ENCODE assay signal across 2 cellular contexts in the genomic region with DNA sequence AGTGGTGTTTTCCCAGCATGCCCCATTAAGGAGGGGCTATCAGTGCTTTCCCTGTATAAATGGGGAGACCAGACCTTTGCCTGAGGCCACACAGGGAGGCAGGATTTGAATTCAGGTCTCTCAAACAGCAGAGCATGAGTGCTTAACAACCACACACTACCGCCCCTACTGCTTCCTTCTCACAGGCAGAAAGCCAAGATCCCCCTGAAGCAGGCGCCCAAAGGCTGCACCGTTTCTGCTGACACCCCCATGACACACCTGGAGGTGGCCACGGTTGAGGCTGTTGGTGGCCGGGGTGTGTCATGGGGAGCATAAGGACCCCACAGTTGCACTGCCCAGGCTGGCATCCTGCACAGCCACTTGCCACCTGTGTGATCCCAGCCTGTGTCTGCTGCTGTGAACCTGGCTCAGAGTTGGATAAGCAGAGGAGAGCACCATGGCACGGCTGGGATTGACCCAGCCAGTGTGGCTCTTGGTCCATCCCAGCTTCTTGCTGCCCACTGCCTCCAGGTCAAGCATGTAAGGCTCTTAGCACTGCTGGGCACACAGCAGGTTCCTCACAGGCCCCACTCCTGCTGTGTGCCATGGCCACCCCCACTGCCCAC.
TF ChIP-seq lines count a peak whose summit lies in the region.

No MANE protein-coding gene starts in this region.

TF ChIP-seq in IMR-90, 13 proteins besides CTCF, POLR2A, EP300 and RAD21:
- TF ChIP-seq MAFK (IDR thresholded peaks at IDR 0.05; ENCODE audit: low read depth, low read length) (no peak), SMC3 (IDR thresholded peaks at IDR 0.05; ENCODE audit: low read depth, low read length) (no peak), MAZ (IDR thresholded peaks at IDR 0.05; ENCODE audit: borderline replicate concordance, low read depth, low read length) (no peak), BHLHE40 (IDR thresholded peaks at IDR 0.05; ENCODE audit: low read depth, low read length) (no peak), MXI1 (IDR thresholded peaks at IDR 0.05; ENCODE audit: borderline replicate concordance, low read depth, low read length) (no peak), CHD1 (IDR thresholded peaks at IDR 0.05; ENCODE audit: low read depth, low read length) (no peak), RCOR1 (IDR thresholded peaks at IDR 0.05; ENCODE audit: insufficient replicate concordance, low read length) (no peak), FOS (IDR thresholded peaks at IDR 0.05; ENCODE audit: low read depth, low read length) (no peak), CEBPB (IDR thresholded peaks at IDR 0.05; ENCODE audit: low read depth, low read length) (no peak), NFE2L2 (IDR thresholded peaks at IDR 0.05; ENCODE audit: low read depth, low read length) (no peak), RFX5 (IDR thresholded peaks at IDR 0.05; ENCODE audit: low read depth, low read length) (no peak)
- TF ChIP-seq, protein P1, sequence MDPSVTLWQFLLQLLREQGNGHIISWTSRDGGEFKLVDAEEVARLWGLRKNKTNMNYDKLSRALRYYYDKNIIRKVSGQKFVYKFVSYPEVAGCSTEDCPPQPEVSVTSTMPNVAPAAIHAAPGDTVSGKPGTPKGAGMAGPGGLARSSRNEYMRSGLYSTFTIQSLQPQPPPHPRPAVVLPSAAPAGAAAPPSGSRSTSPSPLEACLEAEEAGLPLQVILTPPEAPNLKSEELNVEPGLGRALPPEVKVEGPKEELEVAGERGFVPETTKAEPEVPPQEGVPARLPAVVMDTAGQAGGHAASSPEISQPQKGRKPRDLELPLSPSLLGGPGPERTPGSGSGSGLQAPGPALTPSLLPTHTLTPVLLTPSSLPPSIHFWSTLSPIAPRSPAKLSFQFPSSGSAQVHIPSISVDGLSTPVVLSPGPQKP (IDR thresholded peaks at IDR 0.05; ENCODE audit: borderline replicate concordance, low read depth, low read length): no peak
- TF ChIP-seq, protein P2, sequence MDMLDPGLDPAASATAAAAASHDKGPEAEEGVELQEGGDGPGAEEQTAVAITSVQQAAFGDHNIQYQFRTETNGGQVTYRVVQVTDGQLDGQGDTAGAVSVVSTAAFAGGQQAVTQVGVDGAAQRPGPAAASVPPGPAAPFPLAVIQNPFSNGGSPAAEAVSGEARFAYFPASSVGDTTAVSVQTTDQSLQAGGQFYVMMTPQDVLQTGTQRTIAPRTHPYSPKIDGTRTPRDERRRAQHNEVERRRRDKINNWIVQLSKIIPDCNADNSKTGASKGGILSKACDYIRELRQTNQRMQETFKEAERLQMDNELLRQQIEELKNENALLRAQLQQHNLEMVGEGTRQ (IDR thresholded peaks at IDR 0.05; ENCODE audit: low read depth, low read length): no peak

TF ChIP-seq in liver, 16 proteins besides CTCF, POLR2A, EP300 and RAD21:
- TF ChIP-seq JUND (IDR thresholded peaks at IDR 0.05) (no peak), GABPA (IDR thresholded peaks at IDR 0.05 in 1 of 2, conservative IDR thresholded peaks at IDR 0.05 in 1 of 2) (no peak), EGR1 (IDR thresholded peaks at IDR 0.05; ENCODE audit: low read depth in 2 of 2) (no peak), NR2F2 (IDR thresholded peaks at IDR 0.05) (no peak)
- TF ChIP-seq, protein P3, sequence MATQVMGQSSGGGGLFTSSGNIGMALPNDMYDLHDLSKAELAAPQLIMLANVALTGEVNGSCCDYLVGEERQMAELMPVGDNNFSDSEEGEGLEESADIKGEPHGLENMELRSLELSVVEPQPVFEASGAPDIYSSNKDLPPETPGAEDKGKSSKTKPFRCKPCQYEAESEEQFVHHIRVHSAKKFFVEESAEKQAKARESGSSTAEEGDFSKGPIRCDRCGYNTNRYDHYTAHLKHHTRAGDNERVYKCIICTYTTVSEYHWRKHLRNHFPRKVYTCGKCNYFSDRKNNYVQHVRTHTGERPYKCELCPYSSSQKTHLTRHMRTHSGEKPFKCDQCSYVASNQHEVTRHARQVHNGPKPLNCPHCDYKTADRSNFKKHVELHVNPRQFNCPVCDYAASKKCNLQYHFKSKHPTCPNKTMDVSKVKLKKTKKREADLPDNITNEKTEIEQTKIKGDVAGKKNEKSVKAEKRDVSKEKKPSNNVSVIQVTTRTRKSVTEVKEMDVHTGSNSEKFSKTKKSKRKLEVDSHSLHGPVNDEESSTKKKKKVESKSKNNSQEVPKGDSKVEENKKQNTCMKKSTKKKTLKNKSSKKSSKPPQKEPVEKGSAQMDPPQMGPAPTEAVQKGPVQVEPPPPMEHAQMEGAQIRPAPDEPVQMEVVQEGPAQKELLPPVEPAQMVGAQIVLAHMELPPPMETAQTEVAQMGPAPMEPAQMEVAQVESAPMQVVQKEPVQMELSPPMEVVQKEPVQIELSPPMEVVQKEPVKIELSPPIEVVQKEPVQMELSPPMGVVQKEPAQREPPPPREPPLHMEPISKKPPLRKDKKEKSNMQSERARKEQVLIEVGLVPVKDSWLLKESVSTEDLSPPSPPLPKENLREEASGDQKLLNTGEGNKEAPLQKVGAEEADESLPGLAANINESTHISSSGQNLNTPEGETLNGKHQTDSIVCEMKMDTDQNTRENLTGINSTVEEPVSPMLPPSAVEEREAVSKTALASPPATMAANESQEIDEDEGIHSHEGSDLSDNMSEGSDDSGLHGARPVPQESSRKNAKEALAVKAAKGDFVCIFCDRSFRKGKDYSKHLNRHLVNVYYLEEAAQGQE (IDR thresholded peaks at IDR 0.05): no peak
- TF ChIP-seq, protein P4, sequence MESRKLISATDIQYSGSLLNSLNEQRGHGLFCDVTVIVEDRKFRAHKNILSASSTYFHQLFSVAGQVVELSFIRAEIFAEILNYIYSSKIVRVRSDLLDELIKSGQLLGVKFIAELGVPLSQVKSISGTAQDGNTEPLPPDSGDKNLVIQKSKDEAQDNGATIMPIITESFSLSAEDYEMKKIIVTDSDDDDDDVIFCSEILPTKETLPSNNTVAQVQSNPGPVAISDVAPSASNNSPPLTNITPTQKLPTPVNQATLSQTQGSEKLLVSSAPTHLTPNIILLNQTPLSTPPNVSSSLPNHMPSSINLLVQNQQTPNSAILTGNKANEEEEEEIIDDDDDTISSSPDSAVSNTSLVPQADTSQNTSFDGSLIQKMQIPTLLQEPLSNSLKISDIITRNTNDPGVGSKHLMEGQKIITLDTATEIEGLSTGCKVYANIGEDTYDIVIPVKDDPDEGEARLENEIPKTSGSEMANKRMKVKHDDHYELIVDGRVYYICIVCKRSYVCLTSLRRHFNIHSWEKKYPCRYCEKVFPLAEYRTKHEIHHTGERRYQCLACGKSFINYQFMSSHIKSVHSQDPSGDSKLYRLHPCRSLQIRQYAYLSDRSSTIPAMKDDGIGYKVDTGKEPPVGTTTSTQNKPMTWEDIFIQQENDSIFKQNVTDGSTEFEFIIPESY (IDR thresholded peaks at IDR 0.05): no peak
- TF ChIP-seq, protein P5, sequence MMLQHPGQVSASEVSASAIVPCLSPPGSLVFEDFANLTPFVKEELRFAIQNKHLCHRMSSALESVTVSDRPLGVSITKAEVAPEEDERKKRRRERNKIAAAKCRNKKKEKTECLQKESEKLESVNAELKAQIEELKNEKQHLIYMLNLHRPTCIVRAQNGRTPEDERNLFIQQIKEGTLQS (IDR thresholded peaks at IDR 0.05): no peak
- TF ChIP-seq, protein P6, sequence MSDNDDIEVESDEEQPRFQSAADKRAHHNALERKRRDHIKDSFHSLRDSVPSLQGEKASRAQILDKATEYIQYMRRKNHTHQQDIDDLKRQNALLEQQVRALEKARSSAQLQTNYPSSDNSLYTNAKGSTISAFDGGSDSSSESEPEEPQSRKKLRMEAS (IDR thresholded peaks at IDR 0.05): no peak
